ENCODE assay signal across 10 cellular contexts in genomic region chr2:42096869-42097591, GRCh38. TPM values are rescaled to one million over a fixed set of nuclear protein-coding genes. Genes with fewer than 3 reads are reported as not detected.
DNase-seq lines count a peak whose midpoint lies in the region; ATAC-seq and TF ChIP-seq lines count a peak whose summit lies in the region.
"Had no signal": no experiment of that assay in that cellular context is flagged by ENCODE, and none has a peak within 500 bp of the region (broad histone marks: within the 10 kb centered on the region; RNA-seq: fewer than 3 reads in every experiment).

No MANE protein-coding gene starts in this region.

- TF ChIP-seq CTCF in activated B cell treated with CpG ODN at 0.5 μM for 24 hours (IDR thresholded peaks at IDR 0.05), result no peak
- TF ChIP-seq CTCF in WTC11 (IDR thresholded peaks at IDR 0.05), result no peak

- no peak overlapping the region for H3K4me3 Mint-ChIP-seq in activated B cell treated with CpG ODN at 0.5 μM for 24 hours
- no peak overlapping the region for H3K4me3 Mint-ChIP-seq in WTC11
- no peak overlapping the region for H3K4me3 Mint-ChIP-seq in activated T-helper 2 cell treated with anti-CD3 and anti-CD28 coated beads, Interferon-gamma antibody, Interleukin-2, Interleukin-4, amounts not matched to agents 10 μg/mL and 5 μg/mL and 100 μg/mL, durations not matched to agents 14 hours and 24 hours and 36 hours (ENCODE audit: low read depth)

- peak; percentile 75 for DNase-seq in CD1c-positive myeloid dendritic cell (ENCODE audit: extremely low spot score)
- no peak for DNase-seq in activated B cell treated with CpG ODN at 0.5 μM for 24 hours
- DNase-seq in WTC11 (ENCODE audit: low spot score), result no peak
- DNase-seq in NCI-H146 (lab: John Stamatoyannopoulos, UW), result no peak
- no peak for DNase-seq in HPDE6-E6E7 (ENCODE audit: extremely low spot score)
- DNase-seq in activated T-helper 2 cell treated with anti-CD3 and anti-CD28 coated beads, Interferon-gamma antibody, Interleukin-2, Interleukin-4, amounts not matched to agents 10 μg/mL and 5 μg/mL and 100 μg/mL, durations not matched to agents 14 hours and 24 hours and 36 hours (ENCODE audit: low spot score), result no peak
- DNase-seq: cerebellar nuclear complex, NCI-H446 treated with DMSO at 0.1 percent for 48 hours had no signal

- POLR2A ChIA-PET in activated B cell treated with CpG ODN at 0.5 μM for 24 hours (lab: Charles Lee), result interaction anchor here (0.6 to 1.1 kb wide), 4 partner anchors 9 to 100 kb away, joined by 3 to 4 read pairs (median 3); no protein-coding TSS in a partner anchor
- POLR2A ChIA-PET in WTC11 (lab: Charles Lee), result no interaction called here

- H3K36me3 Mint-ChIP-seq in activated B cell treated with CpG ODN at 0.5 μM for 24 hours (ENCODE audit: low read depth) (no peaks in the 10 kb centered on the region), WTC11 (peaks cover 9% of the 10 kb centered on the region)
- peaks cover 16% of the 10 kb centered on the region for H3K36me3 Mint-ChIP-seq in activated T-helper 2 cell treated with anti-CD3 and anti-CD28 coated beads, Interferon-gamma antibody, Interleukin-2, Interleukin-4, amounts not matched to agents 10 μg/mL and 5 μg/mL and 100 μg/mL, durations not matched to agents 14 hours and 24 hours and 36 hours (ENCODE audit: low read depth)

- H3K27me3 Mint-ChIP-seq in activated B cell treated with CpG ODN at 0.5 μM for 24 hours, result no peaks in the 10 kb centered on the region
- peaks cover 44% of the 10 kb centered on the region for H3K27me3 Mint-ChIP-seq in WTC11 (ENCODE audit: low read depth)
- peaks cover 22% of the 10 kb centered on the region for H3K27me3 Mint-ChIP-seq in activated T-helper 2 cell treated with anti-CD3 and anti-CD28 coated beads, Interferon-gamma antibody, Interleukin-2, Interleukin-4, amounts not matched to agents 10 μg/mL and 5 μg/mL and 100 μg/mL, durations not matched to agents 14 hours and 24 hours and 36 hours (ENCODE audit: low read depth)

- H3K4me1 Mint-ChIP-seq in activated B cell treated with CpG ODN at 0.5 μM for 24 hours, result peaks cover 55% of the 10 kb centered on the region
- peaks cover 15% of the 10 kb centered on the region for H3K4me1 Mint-ChIP-seq in WTC11
- peaks cover 36% of the 10 kb centered on the region for H3K4me1 Mint-ChIP-seq in activated T-helper 2 cell treated with anti-CD3 and anti-CD28 coated beads, Interferon-gamma antibody, Interleukin-2, Interleukin-4, amounts not matched to agents 10 μg/mL and 5 μg/mL and 100 μg/mL, durations not matched to agents 14 hours and 24 hours and 36 hours (ENCODE audit: low read depth)

- CTCF ChIA-PET in activated B cell treated with CpG ODN at 0.5 μM for 24 hours (lab: Charles Lee), result interaction anchor here (0.8 to 5.8 kb wide), 28 partner anchors 9 to 232 kb away, joined by 3 to 104 read pairs (median 6); no protein-coding TSS in a partner anchor
- CTCF ChIA-PET in WTC11 (lab: Charles Lee), result interaction anchor here (0.5 to 2.4 kb wide), 10 partner anchors 14 to 697 kb away, joined by 3 to 9 read pairs (median 4); no protein-coding TSS in a partner anchor

- ATAC-seq in GM19324 (IDR thresholded peaks at IDR 0.05; ENCODE audit: low FRiP score, unreplicated experiment) (peak; percentile 51), HG03060 (IDR thresholded peaks at IDR 0.05; ENCODE audit: low read depth, unreplicated experiment) (peak; percentile 38), activated B cell treated with CpG ODN at 0.5 μM for 24 hours (ENCODE audit: low read depth) (no peak), WTC11 (no peak)

- H3K9me3 Mint-ChIP-seq in activated B cell treated with CpG ODN at 0.5 μM for 24 hours (no peaks in the 10 kb centered on the region), WTC11 (peaks cover 12% of the 10 kb centered on the region)
- peaks cover 13% of the 10 kb centered on the region for H3K9me3 Mint-ChIP-seq in activated T-helper 2 cell treated with anti-CD3 and anti-CD28 coated beads, Interferon-gamma antibody, Interleukin-2, Interleukin-4, amounts not matched to agents 10 μg/mL and 5 μg/mL and 100 μg/mL, durations not matched to agents 14 hours and 24 hours and 36 hours

- H3K27ac Mint-ChIP-seq in activated B cell treated with CpG ODN at 0.5 μM for 24 hours (peak overlapping the region; percentile 63), WTC11 (no peak overlapping the region)
- H3K27ac Mint-ChIP-seq in activated T-helper 2 cell treated with anti-CD3 and anti-CD28 coated beads, Interferon-gamma antibody, Interleukin-2, Interleukin-4, amounts not matched to agents 10 μg/mL and 5 μg/mL and 100 μg/mL, durations not matched to agents 14 hours and 24 hours and 36 hours, result no peak overlapping the region

- intact Hi-C loops in activated B cell treated with CpG ODN at 0.5 μM for 24 hours (cut with micrococcal nuclease), result loop anchor here (1.0 to 10.0 kb wide), 5 partner anchors 99 to 568 kb away; partner anchors contain the start of gene KCNG3
- intact Hi-C loops in activated T-helper 2 cell treated with anti-CD3 and anti-CD28 coated beads, Interferon-gamma antibody, Interleukin-2, Interleukin-4, amounts not matched to agents 10 μg/mL and 5 μg/mL and 100 μg/mL, durations not matched to agents 14 hours and 24 hours and 36 hours (cut with micrococcal nuclease), result loop anchor here (1.0 kb wide), 3 partner anchors 99 to 231 kb away; no protein-coding TSS in a partner anchor

TF ChIP-seq in WTC11, 78 proteins besides CTCF, POLR2A, EP300 and RAD21:
- TF ChIP-seq ETV6 (CRISPR knock-in tag; IDR thresholded peaks at IDR 0.05), result no peak
- no peak for TF ChIP-seq ESRRA (CRISPR knock-in tag; IDR thresholded peaks at IDR 0.05; ENCODE audit: borderline replicate concordance)
- no peak for TF ChIP-seq ATF3 (CRISPR knock-in tag; conservative IDR thresholded peaks at IDR 0.05)
- TF ChIP-seq ERG (CRISPR knock-in tag; IDR thresholded peaks at IDR 0.05), result no peak
- no peak for TF ChIP-seq FOXP1 (CRISPR knock-in tag; IDR thresholded peaks at IDR 0.05; ENCODE audit: borderline replicate concordance)
- TF ChIP-seq NFATC4 (CRISPR knock-in tag; IDR thresholded peaks at IDR 0.05), result no peak

RNA-seq across cellular contexts. Expression of gene PKDCC, which starts 49.2 kb away (rescaled TPM):
- total RNA-seq in activated B cell treated with CpG ODN at 0.5 μM for 24 hours, result 0.24 TPM in 1 of 2 replicates, not detected in the other
- total RNA-seq in WTC11 (2021), result 15.1 to 27.3 TPM (median 15.6 TPM) in 3 replicates
- 0.11 TPM in 1 of 2 replicates, not detected in the other for total RNA-seq in activated T-helper 2 cell treated with anti-CD3 and anti-CD28 coated beads, Interferon-gamma antibody, Interleukin-2, Interleukin-4, amounts not matched to agents 10 μg/mL and 5 μg/mL and 100 μg/mL, durations not matched to agents 14 hours and 24 hours and 36 hours

Comparison
In these comparisons a context has a peak if more than half of its experiments do, and no peak if none do; other contexts are left out.
1. ATAC-seq: peak in GM19324 (single experiment) and HG03060 (single experiment); none in activated B cell treated with CpG ODN at 0.5 μM for 24 hours (single experiment) and WTC11 (single experiment).
2. RNA of gene PKDCC, which starts 49.2 kb away (total RNA-seq): 15.1 to 27.3 TPM in WTC11; 0.11 TPM in activated T-helper 2 cell treated with anti-CD3 and anti-CD28 coated beads, Interferon-gamma antibody, Interleukin-2, Interleukin-4, amounts not matched to agents 10 μg/mL and 5 μg/mL and 100 μg/mL, durations not matched to agents 14 hours and 24 hours and 36 hours and 0.24 TPM in activated B cell treated with CpG ODN at 0.5 μM for 24 hours; every median in the first group is over 10 times any median in the second.